Comparison of ENCODE assay signal across 8 cellular contexts in the genomic region with DNA sequence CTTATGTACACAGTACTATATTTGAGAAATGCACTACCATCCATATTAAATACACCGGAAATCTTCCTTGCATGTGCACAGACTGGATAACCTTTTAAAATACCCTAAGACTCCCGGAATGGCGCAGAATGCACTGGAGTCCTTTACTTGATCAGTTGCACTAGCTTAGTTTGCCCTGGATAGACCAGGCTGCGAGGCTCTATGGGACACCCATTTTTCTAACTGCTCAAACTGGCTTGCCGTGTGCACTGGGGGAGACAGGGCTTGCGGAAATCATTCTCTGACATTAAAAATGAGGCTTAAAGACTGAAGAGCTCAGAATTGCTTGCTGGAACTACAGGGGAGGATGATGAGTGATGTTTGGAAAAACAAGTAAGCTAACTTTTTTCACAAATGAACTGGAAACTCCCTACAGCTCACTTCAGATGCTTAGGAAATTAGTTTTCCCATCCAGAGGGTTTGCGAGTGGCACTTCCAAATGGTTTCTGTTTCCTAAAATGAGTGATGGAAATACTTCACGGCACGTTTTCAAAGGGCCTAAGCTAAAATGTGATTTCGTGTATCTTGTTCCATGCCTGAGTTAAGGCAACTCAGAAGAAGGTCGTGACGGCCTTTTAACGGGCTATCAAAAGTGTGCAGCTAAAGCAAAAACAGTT. TPM values are rescaled to one million over a fixed set of nuclear protein-coding genes. Genes with fewer than 3 reads are reported as not detected.
DNase-seq lines count a peak whose midpoint lies in the region; ATAC-seq, FAIRE-seq and TF ChIP-seq lines count a peak whose summit lies in the region.

No MANE protein-coding gene starts in this region.

- no peaks in the 10 kb centered on the region for H3K27me3 Mint-ChIP-seq in stimulated activated naive CD8-positive, alpha-beta T cell treated with anti-CD3 and anti-CD28 coated beads, Interleukin-15, Interleukin-2, amounts not matched to agents 100 ng/mL and 50 ng/mL, for 24 hours
- no peaks in the 10 kb centered on the region for H3K27me3 Mint-ChIP-seq in central memory CD8-positive, alpha-beta T cell
- no peaks in the 10 kb centered on the region for H3K27me3 Mint-ChIP-seq in naive thymus-derived CD4-positive, alpha-beta T cell

- H3K36me3 ChIP-seq in naive thymus-derived CD4-positive, alpha-beta T cell (ENCODE audit: control insufficient read depth in 2 of 3, insufficient read depth in 3 of 3, low read length in 3 of 3) = peaks cover 0 to 6% (median 5%) of the 10 kb centered on the region in 3 experiments
- H3K36me3 ChIP-seq in vagina = no peaks in the 10 kb centered on the region

- peak overlapping the region; percentile 94 for H3K4me3 ChIP-seq in naive thymus-derived CD4-positive, alpha-beta T cell (ENCODE audit: low read length)
- H3K4me3 ChIP-seq in vagina = peak overlapping the region; percentile 70 to 87

- ATAC-seq in stimulated activated naive CD8-positive, alpha-beta T cell treated with anti-CD3 and anti-CD28 coated beads, Interleukin-15, Interleukin-2, amounts not matched to agents 100 U/mL and 50 U/mL, for 24 hours = no peak
- no peak for ATAC-seq in central memory CD8-positive, alpha-beta T cell (replicated peaks; ENCODE audit: extremely low read depth, poor library complexity, severe bottlenecking)
- ATAC-seq in naive thymus-derived CD4-positive, alpha-beta T cell = no peak

- no peak for DNase-seq in stimulated activated naive CD8-positive, alpha-beta T cell treated with anti-CD3 and anti-CD28 coated beads, Interleukin-15, Interleukin-2, amounts not matched to agents 100 U/mL and 50 U/mL, for 24 hours
- no peak for DNase-seq in central memory CD8-positive, alpha-beta T cell (ENCODE audit: low spot score in 2 of 2)
- DNase-seq in naive thymus-derived CD4-positive, alpha-beta T cell = peak in 1 of 9 donors; percentile 57
- DNase-seq in vagina (ENCODE audit: extremely low spot score in 2 of 2) (no peak), cerebellum (ENCODE audit: low spot score) (no peak), NCI-H774 (lab: John Stamatoyannopoulos, UW) (no peak), H54 (ENCODE audit: insufficient read length, low spot score) (no peak)

- peak overlapping the region; percentile 97 for H3K4me3 Mint-ChIP-seq in stimulated activated naive CD8-positive, alpha-beta T cell treated with anti-CD3 and anti-CD28 coated beads, Interleukin-15, Interleukin-2, amounts not matched to agents 100 ng/mL and 50 ng/mL, for 24 hours
- H3K4me3 Mint-ChIP-seq in central memory CD8-positive, alpha-beta T cell = peak overlapping the region; percentile 97
- H3K4me3 Mint-ChIP-seq in naive thymus-derived CD4-positive, alpha-beta T cell = peak overlapping the region; percentile 87 to 99 (median 95)

- no peaks in the 10 kb centered on the region for H3K9me3 ChIP-seq in naive thymus-derived CD4-positive, alpha-beta T cell (ENCODE audit: control insufficient read depth in 2 of 3, low read length in 3 of 3)
- H3K9me3 ChIP-seq in vagina = no peaks in the 10 kb centered on the region

- H3K9me3 Mint-ChIP-seq in stimulated activated naive CD8-positive, alpha-beta T cell treated with anti-CD3 and anti-CD28 coated beads, Interleukin-15, Interleukin-2, amounts not matched to agents 100 ng/mL and 50 ng/mL, for 24 hours = peaks cover under 1% of the 10 kb centered on the region
- no peaks in the 10 kb centered on the region for H3K9me3 Mint-ChIP-seq in central memory CD8-positive, alpha-beta T cell
- H3K9me3 Mint-ChIP-seq in naive thymus-derived CD4-positive, alpha-beta T cell = peaks cover 0 to 5% (median 0%) of the 10 kb centered on the region in 11 donors

- CTCF ChIA-PET in naive thymus-derived CD4-positive, alpha-beta T cell (lab: Charles Lee) = interaction anchor here (0.7 to 1.9 kb wide), 9 partner anchors 8 to 412 kb away, joined by 3 to 7 read pairs (median 3); no protein-coding TSS in a partner anchor

- no peaks in the 10 kb centered on the region for H3K27me3 ChIP-seq in naive thymus-derived CD4-positive, alpha-beta T cell (ENCODE audit: control insufficient read depth in 2 of 2, insufficient read depth in 2 of 2, low read length in 2 of 2)
- H3K27me3 ChIP-seq in vagina = no peaks in the 10 kb centered on the region

- H3K4me1 Mint-ChIP-seq in stimulated activated naive CD8-positive, alpha-beta T cell treated with anti-CD3 and anti-CD28 coated beads, Interleukin-15, Interleukin-2, amounts not matched to agents 100 ng/mL and 50 ng/mL, for 24 hours (ENCODE audit: low read depth) = peaks cover 84% of the 10 kb centered on the region
- peaks cover 78% of the 10 kb centered on the region for H3K4me1 Mint-ChIP-seq in central memory CD8-positive, alpha-beta T cell
- H3K4me1 Mint-ChIP-seq in naive thymus-derived CD4-positive, alpha-beta T cell = peaks cover 47 to 81% (median 75%) of the 10 kb centered on the region in 7 donors

- FAIRE-seq in H54 (lab: Jason Lieb, UNC) = no peak

- POLR2A ChIA-PET in naive thymus-derived CD4-positive, alpha-beta T cell (lab: Charles Lee) = interaction anchor here (0.7 to 3.5 kb wide), 26 partner anchors 8 to 413 kb away, joined by 3 to 51 read pairs (median 5); no protein-coding TSS in a partner anchor

- intact Hi-C loops in naive thymus-derived CD4-positive, alpha-beta T cell (cut with micrococcal nuclease) = loop anchor here (2.0 to 10.0 kb wide), 8 partner anchors 29 to 415 kb away; a partner anchor contains a TSS
- intact Hi-C loops in vagina (cut with DNase I) = no loop called here

- H3K4me1 ChIP-seq in naive thymus-derived CD4-positive, alpha-beta T cell (ENCODE audit: control insufficient read depth in 2 of 2, insufficient read depth in 2 of 2, low read length in 2 of 2) = peaks cover 58 to 60% of the 10 kb centered on the region in 2 donors
- H3K4me1 ChIP-seq in vagina = peaks cover 74% of the 10 kb centered on the region

- peak overlapping the region; percentile 89 for H3K27ac ChIP-seq in naive thymus-derived CD4-positive, alpha-beta T cell (ENCODE audit: low read depth, low read length)
- peak overlapping the region; percentile 89 for H3K27ac ChIP-seq in vagina

- peaks cover 59% of the 10 kb centered on the region for H3K36me3 Mint-ChIP-seq in stimulated activated naive CD8-positive, alpha-beta T cell treated with anti-CD3 and anti-CD28 coated beads, Interleukin-15, Interleukin-2, amounts not matched to agents 100 ng/mL and 50 ng/mL, for 24 hours (ENCODE audit: low read depth)
- peaks cover 49% of the 10 kb centered on the region for H3K36me3 Mint-ChIP-seq in central memory CD8-positive, alpha-beta T cell (ENCODE audit: insufficient read depth)
- H3K36me3 Mint-ChIP-seq in naive thymus-derived CD4-positive, alpha-beta T cell = peaks cover 12 to 55% (median 35%) of the 10 kb centered on the region in 5 donors

- TF ChIP-seq POLR2A in vagina (IDR thresholded peaks at IDR 0.05) (no peak), H54 (IDR thresholded peaks at IDR 0.05; ENCODE audit: low read depth, low read length) (no peak)

- no peak for TF ChIP-seq CTCF in vagina (IDR thresholded peaks at IDR 0.05)

- H3K27ac Mint-ChIP-seq in stimulated activated naive CD8-positive, alpha-beta T cell treated with anti-CD3 and anti-CD28 coated beads, Interleukin-15, Interleukin-2, amounts not matched to agents 100 ng/mL and 50 ng/mL, for 24 hours = peak overlapping the region; percentile 98
- H3K27ac Mint-ChIP-seq in central memory CD8-positive, alpha-beta T cell (ENCODE audit: low read depth) = peak overlapping the region; percentile 97
- H3K27ac Mint-ChIP-seq in naive thymus-derived CD4-positive, alpha-beta T cell = peak overlapping the region; percentile 92 to 99 (median 97)

RNA-seq across cellular contexts. Expression of a gene that starts 2.7 kb away (rescaled TPM):
- 100 to 1,000 TPM in 4 of 5 experiments, 10 to 100 TPM in 1; 75.3 to 134 (median 109) TPM for total RNA-seq in naive thymus-derived CD4-positive, alpha-beta T cell
- polyA plus RNA-seq in naive thymus-derived CD4-positive, alpha-beta T cell = 10 to 100 TPM; 30.8 to 73.0 TPM
- total RNA-seq in vagina (45.9 TPM), cerebellum (38.6 TPM)
